In the genomic region with DNA sequence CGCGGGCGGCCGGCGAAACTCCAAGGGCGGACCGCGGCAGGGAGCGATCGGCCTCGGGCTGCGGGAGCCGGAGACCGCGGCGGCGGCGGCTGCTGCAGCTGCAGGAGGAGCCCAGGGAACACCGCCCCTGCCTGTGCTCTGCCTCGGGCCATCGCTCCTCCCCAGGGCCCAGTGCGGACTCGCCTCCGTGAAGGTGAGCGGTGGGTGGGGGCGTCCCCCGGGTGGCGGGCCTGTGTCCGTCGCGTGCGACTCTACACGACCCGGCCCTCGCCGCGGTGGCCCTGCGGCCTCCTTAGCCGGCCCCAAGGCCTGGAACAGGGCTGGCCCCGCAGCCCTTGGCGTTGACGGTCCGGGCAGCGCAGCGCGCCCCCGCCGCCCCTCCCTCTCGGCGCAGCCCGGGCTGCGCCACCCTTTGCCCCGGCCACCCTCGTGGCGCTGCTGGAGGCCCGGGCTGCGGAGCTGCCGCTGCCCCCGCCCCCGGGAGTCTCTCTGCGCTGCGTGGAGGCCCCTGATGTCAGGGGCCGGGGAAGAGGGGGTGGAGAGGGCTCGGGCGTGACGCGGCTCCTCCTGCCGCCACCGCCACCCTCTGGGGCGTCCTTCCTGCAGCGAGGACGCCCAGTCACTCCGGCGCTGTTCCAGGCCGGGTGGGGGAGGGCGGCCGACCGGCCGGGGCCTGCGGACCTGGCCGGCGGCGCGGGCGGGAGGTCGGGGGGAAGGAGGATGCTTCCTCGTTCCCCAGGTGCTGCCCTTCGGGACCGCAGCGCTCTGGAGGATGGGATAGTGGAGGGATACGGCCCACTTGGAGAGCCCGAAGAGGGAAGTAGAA, we compare ENCODE assay signal across 8 cellular contexts. TPM values are rescaled to one million over a fixed set of nuclear protein-coding genes. Genes with fewer than 3 reads are reported as not detected.
DNase-seq lines count a peak whose midpoint lies in the region; ATAC-seq and TF ChIP-seq lines count a peak whose summit lies in the region.

No MANE protein-coding gene starts in this region.

- peak overlapping the region; percentile 78 for H3K27ac Mint-ChIP-seq in activated T-helper 1 cell treated with anti-CD3 and anti-CD28 coated beads, Interleukin-12 subunit alpha, Interleukin-12 subunit beta, Interleukin-2, Interleukin-4 antibody, amounts not matched to agents 30 ng/mL and 10 ng/mL and 1 ng/mL, durations not matched to agents 14 hours and 24 hours and 36 hours
- no peak overlapping the region for H3K27ac Mint-ChIP-seq in neural progenitor cell

- H3K27ac ChIP-seq in neural progenitor cell = peak overlapping the region; percentile 45

- TF ChIP-seq CTCF in fibroblast of villous mesenchyme (IDR thresholded peaks at IDR 0.05; ENCODE audit: insufficient read depth, low read depth, low read length) (no peak), neural progenitor cell (IDR thresholded peaks at IDR 0.05) (no peak)

- peaks cover 54% of the 10 kb centered on the region for H4K20me1 ChIP-seq in neural progenitor cell (ENCODE audit: low read depth)

- peaks cover 36% of the 10 kb centered on the region for H3K4me1 Mint-ChIP-seq in activated T-helper 1 cell treated with anti-CD3 and anti-CD28 coated beads, Interleukin-12 subunit alpha, Interleukin-12 subunit beta, Interleukin-2, Interleukin-4 antibody, amounts not matched to agents 30 ng/mL and 10 ng/mL and 1 ng/mL, durations not matched to agents 14 hours and 24 hours and 36 hours (ENCODE audit: low read depth)
- peaks cover 73% of the 10 kb centered on the region for H3K4me1 Mint-ChIP-seq in neural progenitor cell

- no peaks in the 10 kb centered on the region for H3K9me3 Mint-ChIP-seq in activated T-helper 1 cell treated with anti-CD3 and anti-CD28 coated beads, Interleukin-12 subunit alpha, Interleukin-12 subunit beta, Interleukin-2, Interleukin-4 antibody, amounts not matched to agents 30 ng/mL and 10 ng/mL and 1 ng/mL, durations not matched to agents 14 hours and 24 hours and 36 hours
- no peaks in the 10 kb centered on the region for H3K9me3 Mint-ChIP-seq in neural progenitor cell

- H3K9me3 ChIP-seq in neural progenitor cell (ENCODE audit: low read depth) = no peaks in the 10 kb centered on the region

- H3K79me2 ChIP-seq in neural progenitor cell (ENCODE audit: low read depth) = peaks cover 54% of the 10 kb centered on the region

- H3K4me3 Mint-ChIP-seq in activated T-helper 1 cell treated with anti-CD3 and anti-CD28 coated beads, Interleukin-12 subunit alpha, Interleukin-12 subunit beta, Interleukin-2, Interleukin-4 antibody, amounts not matched to agents 30 ng/mL and 10 ng/mL and 1 ng/mL, durations not matched to agents 14 hours and 24 hours and 36 hours = peak overlapping the region; percentile 90
- peak overlapping the region; percentile 97 for H3K4me3 Mint-ChIP-seq in neural progenitor cell

- H3K36me3 ChIP-seq in neural progenitor cell = peaks cover 7% of the 10 kb centered on the region

- H3K4me3 ChIP-seq in fibroblast of villous mesenchyme (ENCODE audit: low read depth, low read length) = peak overlapping the region; percentile 87
- H3K4me3 ChIP-seq in neural progenitor cell = peak overlapping the region; percentile 97

- peak; percentile 54 for ATAC-seq in HG03025 (IDR thresholded peaks at IDR 0.05; ENCODE audit: low FRiP score, unreplicated experiment)

- H2AFZ ChIP-seq in neural progenitor cell (replicated peaks) = no peak overlapping the region

- H3K4me1 ChIP-seq in neural progenitor cell = peaks cover 63% of the 10 kb centered on the region

- no peaks in the 10 kb centered on the region for H3K27me3 ChIP-seq in neural progenitor cell

- peaks cover 33% of the 10 kb centered on the region for H3F3A ChIP-seq in neural progenitor cell (ENCODE audit: low read depth)

- H3K27me3 Mint-ChIP-seq in activated T-helper 1 cell treated with anti-CD3 and anti-CD28 coated beads, Interleukin-12 subunit alpha, Interleukin-12 subunit beta, Interleukin-2, Interleukin-4 antibody, amounts not matched to agents 30 ng/mL and 10 ng/mL and 1 ng/mL, durations not matched to agents 14 hours and 24 hours and 36 hours (ENCODE audit: insufficient read depth) = peaks cover 22% of the 10 kb centered on the region
- peaks cover 3% of the 10 kb centered on the region for H3K27me3 Mint-ChIP-seq in neural progenitor cell (ENCODE audit: insufficient read depth, low read depth)

- H3K36me3 Mint-ChIP-seq in activated T-helper 1 cell treated with anti-CD3 and anti-CD28 coated beads, Interleukin-12 subunit alpha, Interleukin-12 subunit beta, Interleukin-2, Interleukin-4 antibody, amounts not matched to agents 30 ng/mL and 10 ng/mL and 1 ng/mL, durations not matched to agents 14 hours and 24 hours and 36 hours (ENCODE audit: low read depth) = peaks cover 33% of the 10 kb centered on the region
- peaks cover 31% of the 10 kb centered on the region for H3K36me3 Mint-ChIP-seq in neural progenitor cell

- intact Hi-C loops in activated T-helper 1 cell treated with anti-CD3 and anti-CD28 coated beads, Interleukin-12 subunit alpha, Interleukin-12 subunit beta, Interleukin-2, Interleukin-4 antibody, amounts not matched to agents 30 ng/mL and 10 ng/mL and 1 ng/mL, durations not matched to agents 14 hours and 24 hours and 36 hours (cut with micrococcal nuclease) = loop anchor here (1.0 to 5.0 kb wide), 10 partner anchors 30 to 999 kb away; a partner anchor contains a TSS

- DNase-seq in SIG-M5 treated with dmso at 0.1 percent for 504 hours (lab: John Stamatoyannopoulos, UW; ENCODE audit: unreplicated experiment) (peak; percentile 79), SIG-M5 (lab: John Stamatoyannopoulos, UW) (no peak), OCI-M1 (lab: John Stamatoyannopoulos, UW) (peak; percentile 59), fibroblast of villous mesenchyme (ENCODE audit: low read depth) (peak; percentile 54), neural progenitor cell (ENCODE audit: low spot score) (peak; percentile 40), stromal cell of bone marrow (ENCODE audit: low read depth) (peak; percentile 19)
- DNase-seq in activated T-helper 1 cell treated with anti-CD3 and anti-CD28 coated beads, Interleukin-12 subunit alpha, Interleukin-12 subunit beta, Interleukin-2, Interleukin-4 antibody, amounts not matched to agents 30 ng/mL and 10 ng/mL and 1 ng/mL, durations not matched to agents 14 hours and 24 hours and 36 hours (ENCODE audit: low spot score) = peak; percentile 56

- peak overlapping the region; percentile 92 for H3K4me2 ChIP-seq in neural progenitor cell

- peak overlapping the region; percentile 93 for H3K9ac ChIP-seq in neural progenitor cell

RNA-seq across cellular contexts. Expression of a gene that starts 0.5 kb away (rescaled TPM):
- total RNA-seq in activated T-helper 1 cell treated with anti-CD3 and anti-CD28 coated beads, Interleukin-12 subunit alpha, Interleukin-12 subunit beta, Interleukin-2, Interleukin-4 antibody, amounts not matched to agents 30 ng/mL and 10 ng/mL and 1 ng/mL, durations not matched to agents 14 hours and 24 hours and 36 hours = 35.8 and 37.6 TPM in 2 replicates
- 11.6 and 12.5 TPM in 2 replicates for total RNA-seq in fibroblast of villous mesenchyme
- 46.8 and 52.6 TPM in 2 replicates for total RNA-seq in neural progenitor cell (ENCODE audit: low replicate concordance)
